In the genomic region with DNA sequence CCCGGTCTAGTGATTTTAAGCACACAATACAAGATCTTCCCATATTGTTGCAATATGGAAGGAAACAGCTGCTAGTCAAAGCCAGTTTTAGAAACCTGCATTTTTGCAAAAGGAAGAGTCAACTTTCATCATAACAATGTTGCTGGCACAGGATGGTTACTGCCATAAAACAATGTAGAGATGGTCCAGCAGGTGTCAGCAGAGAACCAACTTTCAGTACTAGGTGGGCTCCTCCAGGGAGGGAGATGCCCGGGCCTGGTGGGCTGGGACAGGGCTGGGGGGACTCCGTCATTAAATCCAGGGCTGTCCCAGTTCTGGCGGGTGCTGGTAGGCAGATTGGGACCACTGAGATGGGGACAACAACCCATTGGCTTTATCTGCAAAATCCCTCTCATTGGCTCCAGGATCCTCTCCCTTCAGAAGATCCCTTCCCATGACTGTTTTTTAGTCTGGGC, we compare ENCODE assay signal across 8 cellular contexts. TPM values are rescaled to one million over a fixed set of nuclear protein-coding genes. Genes with fewer than 3 reads are reported as not detected.
A peak's percentile ranks its signal among the peaks of the same experiment; 100 is the strongest.
DNase-seq lines count a peak whose midpoint lies in the region; ATAC-seq and TF ChIP-seq lines count a peak whose summit lies in the region.

No MANE protein-coding gene starts in this region.

- H4K20me1 ChIP-seq in neural progenitor cell (ENCODE audit: low read depth), result peaks cover 41% of the 10 kb centered on the region

- no peak overlapping the region for H3K4me2 ChIP-seq in neural progenitor cell

- H3K79me2 ChIP-seq in neural progenitor cell (ENCODE audit: low read depth), result no peaks in the 10 kb centered on the region

- no peaks in the 10 kb centered on the region for H3K9me3 Mint-ChIP-seq in neural progenitor cell

- no peak for ATAC-seq in GM21447 (IDR thresholded peaks at IDR 0.05; ENCODE audit: unreplicated experiment)

- H3K27me3 ChIP-seq in HL-60 (ENCODE audit: insufficient read depth, poor library complexity, severe bottlenecking) (no peaks in the 10 kb centered on the region), neural progenitor cell (peaks cover 62% of the 10 kb centered on the region)

- no peaks in the 10 kb centered on the region for H3K9me3 ChIP-seq in neural progenitor cell (ENCODE audit: low read depth)

- no peak overlapping the region for H3K4me3 ChIP-seq in HL-60 (replicated peaks; ENCODE audit: insufficient read depth, low read length)
- H3K4me3 ChIP-seq in neural progenitor cell, result no peak overlapping the region

- no peak overlapping the region for H2AFZ ChIP-seq in neural progenitor cell (replicated peaks)

- TF ChIP-seq CTCF in HL-60 (IDR thresholded peaks at IDR 0.05; ENCODE audit: insufficient read depth, low read length) (peak; percentile 40), neural progenitor cell (IDR thresholded peaks at IDR 0.05) (peak; percentile 81)

- H3K36me3 ChIP-seq in neural progenitor cell, result no peaks in the 10 kb centered on the region

- H3F3A ChIP-seq in neural progenitor cell (ENCODE audit: low read depth), result peaks cover 4% of the 10 kb centered on the region

- H3K36me3 Mint-ChIP-seq in neural progenitor cell, result no peaks in the 10 kb centered on the region

- H3K4me1 Mint-ChIP-seq in neural progenitor cell, result peaks cover 17% of the 10 kb centered on the region

- no peak overlapping the region for H3K27ac Mint-ChIP-seq in neural progenitor cell

- peaks cover 50% of the 10 kb centered on the region for H3K27me3 Mint-ChIP-seq in neural progenitor cell (ENCODE audit: insufficient read depth, low read depth)

- no peak overlapping the region for H3K9ac ChIP-seq in neural progenitor cell

- H3K4me1 ChIP-seq in neural progenitor cell, result peaks cover 6% of the 10 kb centered on the region

- DNase-seq in NCI-H2081 (lab: John Stamatoyannopoulos, UW) (peak; percentile 11 to 36), NCI-H2081 treated with DMSO at 0.1 percent for 48 hours (lab: John Stamatoyannopoulos, UW) (no peak), HL-60 (ENCODE audit: low read depth in 1 of 2, low spot score in 1 of 2) (peak; percentile 57 to 59), RPMI7951 (ENCODE audit: low read depth) (peak; percentile 42), fibroblast of gingiva (ENCODE audit: low read depth) (peak; percentile 72), neural progenitor cell (ENCODE audit: low spot score) (peak; percentile 73), NCI-H526 treated with DMSO at 0.1 percent for 48 hours (lab: John Stamatoyannopoulos, UW) (no peak)

- no peak overlapping the region for H3K4me3 Mint-ChIP-seq in neural progenitor cell

- H3K27ac ChIP-seq in HL-60 (replicated peaks), result no peak overlapping the region
- H3K27ac ChIP-seq in neural progenitor cell, result no peak overlapping the region

RNA-seq across cellular contexts. Expression of a gene that starts 5.0 kb away (rescaled TPM):
- total RNA-seq in RPMI7951 (2014; rRNA removed; shearing (Covaris generic)), result 5.2 TPM in 2 replicates
- 0.12 TPM in 1 of 2 replicates, not detected in the other for total RNA-seq in neural progenitor cell (ENCODE audit: low replicate concordance)

Comparison
In these comparisons a context has a peak if more than half of its experiments do, and no peak if none do; other contexts are left out.
1. DNase-seq: peak in NCI-H2081 (2 of 2), HL-60 (2 of 2), RPMI7951 (single experiment), fibroblast of gingiva (single experiment) and neural progenitor cell (single experiment); none in NCI-H2081 treated with DMSO at 0.1 percent for 48 hours (single experiment) and NCI-H526 treated with DMSO at 0.1 percent for 48 hours (single experiment).